In genomic region chr1:113903496-113904291, GRCh38 we compare ENCODE assay signal across 8 cellular contexts. TPM values are rescaled to one million over a fixed set of nuclear protein-coding genes. Genes with fewer than 3 reads are reported as not detected.
DNase-seq lines count a peak whose midpoint lies in the region; ATAC-seq and TF ChIP-seq lines count a peak whose summit lies in the region.

No MANE protein-coding gene starts in this region.

- H3K4me3 ChIP-seq in brain microvascular endothelial cell (ENCODE audit: low read depth, low read length) (peak overlapping the region; percentile 95), upper lobe of right lung (peak overlapping the region; percentile 76), lower leg skin (ENCODE audit: low read depth, poor library complexity, severe bottlenecking) (no peak overlapping the region)

- H3K9ac ChIP-seq in ES-I3 (ENCODE audit: low read depth, low read length), result peak overlapping the region; percentile 84; the same call in 1 of the 2 replicates

- no peak for TF ChIP-seq POLR2A in lower leg skin (IDR thresholded peaks at IDR 0.05)

- no peaks in the 10 kb centered on the region for H3K9me3 Mint-ChIP-seq in mesothelial cell of epicardium

- peak overlapping the region; percentile 98 for H3K27ac Mint-ChIP-seq in mesothelial cell of epicardium

- WGBS in lower leg skin, 2 donors, result 24 to 27% methylated on average over 7 of the region's 7 CpGs

- ATAC-seq in upper lobe of right lung, result no peak

- H3K27me3 Mint-ChIP-seq in mesothelial cell of epicardium (ENCODE audit: low read depth), result no peaks in the 10 kb centered on the region

- peaks cover 7% of the 10 kb centered on the region for H3K36me3 Mint-ChIP-seq in mesothelial cell of epicardium

- DNase-seq in MV-4-11 (lab: John Stamatoyannopoulos, UW) (peak; percentile 14), brain microvascular endothelial cell (no peak), mesothelial cell of epicardium (ENCODE audit: low spot score in 2 of 2, unreplicated experiment in 2 of 2) (no peak), upper lobe of right lung (no peak), NCI-H2029 treated with DMSO at 0.1 percent for 48 hours (lab: John Stamatoyannopoulos, UW) (no peak), DMS114 treated with DMSO at 0.1 percent for 48 hours (lab: John Stamatoyannopoulos, UW; ENCODE audit: unreplicated experiment) (no peak), lower leg skin (ENCODE audit: low spot score in 2 of 2) (no peak)

- TF ChIP-seq CTCF in brain microvascular endothelial cell (IDR thresholded peaks at IDR 0.05; ENCODE audit: low read depth, low read length, missing control alignments), result no peak
- no peak for TF ChIP-seq CTCF in mesothelial cell of epicardium (IDR thresholded peaks at IDR 0.05; ENCODE audit: unreplicated experiment)
- no peak for TF ChIP-seq CTCF in upper lobe of right lung (IDR thresholded peaks at IDR 0.05)
- no peak for TF ChIP-seq CTCF in lower leg skin (IDR thresholded peaks at IDR 0.05)

- H3K4me1 ChIP-seq in ES-I3 (ENCODE audit: insufficient read depth, low read length) (peaks cover 3% of the 10 kb centered on the region), upper lobe of right lung (peaks cover 10% of the 10 kb centered on the region)

- no peaks in the 10 kb centered on the region for H3K9me3 ChIP-seq in ES-I3 (ENCODE audit: control insufficient read depth, insufficient read depth, low read length)
- H3K9me3 ChIP-seq in upper lobe of right lung, result no peaks in the 10 kb centered on the region

- peaks cover 13% of the 10 kb centered on the region for H3K4me1 Mint-ChIP-seq in mesothelial cell of epicardium

- intact Hi-C loops in upper lobe of right lung (cut with DNase I), result no loop called here
- intact Hi-C loops in lower leg skin (cut with DNase I; ENCODE audit: low total_unique reads), result loop anchor here (10.0 kb wide), 1 partner anchor 69 kb away; no protein-coding TSS in a partner anchor

- H3K27ac ChIP-seq in brain microvascular endothelial cell, result peak overlapping the region; percentile 78
- H3K27ac ChIP-seq in upper lobe of right lung, result peak overlapping the region; percentile 88

- H3K27me3 ChIP-seq in brain microvascular endothelial cell (replicated peaks) (no peaks in the 10 kb centered on the region), upper lobe of right lung (no peaks in the 10 kb centered on the region)

- in situ Hi-C loops in brain microvascular endothelial cell (cut with HindIII; ENCODE audit: low pct_ligation_motif_present, low sequenced_read_pairs), result no loop called here

- H3K36me3 ChIP-seq in ES-I3 (ENCODE audit: insufficient read depth, low read length), result peaks cover 14% of the 10 kb centered on the region
- H3K36me3 ChIP-seq in brain microvascular endothelial cell (replicated peaks), result peaks cover 10% of the 10 kb centered on the region
- H3K36me3 ChIP-seq in upper lobe of right lung, result peaks cover 31% of the 10 kb centered on the region

- H3K4me3 Mint-ChIP-seq in mesothelial cell of epicardium, result peak overlapping the region; percentile 91

RNA-seq across cellular contexts. Expression of gene AP4B1, which starts 0.9 kb away (rescaled TPM):
- 26.8 to 31.6 TPM (median 31.6 TPM) in 3 replicates for total RNA-seq in mesothelial cell of epicardium
- total RNA-seq in upper lobe of right lung, result 16.1 TPM
- 10 to 100 TPM in 1 of 4 donors, 1 to 10 TPM in 3; 5.3 to 19.1 (median 5.9) TPM for total RNA-seq in lower leg skin

RNA-seq across cellular contexts. Expression of gene DCLRE1B, which starts 1.4 kb away (rescaled TPM):
- total RNA-seq in mesothelial cell of epicardium, result 8.1 to 10.0 TPM (median 9.5 TPM) in 3 replicates
- total RNA-seq in upper lobe of right lung, result 6.6 TPM
- 1 to 10 TPM; 2.1 to 4.4 (median 3.5) TPM for total RNA-seq in lower leg skin

RNA-seq across cellular contexts. Expression of gene BCL2L15, which starts 16.3 kb away (rescaled TPM):
- 0.27 to 1.1 TPM (median 0.55 TPM) in 3 replicates for total RNA-seq in mesothelial cell of epicardium
- 1.8 TPM for total RNA-seq in upper lobe of right lung
- 10 to 100 TPM in 1 of 4 donors, 1 to 10 TPM in 1, under 1 TPM in 1, not detected in 1; 0.17 to 86.4 (median 1.4) TPM for total RNA-seq in lower leg skin

RNA-seq across cellular contexts. Expression of gene HIPK1, which starts 25.4 kb away (rescaled TPM):
- total RNA-seq in mesothelial cell of epicardium (43.6 to 44.5 TPM (median 43.9 TPM) in 3 replicates), upper lobe of right lung (77.8 TPM), lower leg skin (10 to 100 TPM; 47.6 to 58.3 (median 54.5) TPM)

RNA-seq across cellular contexts. Expression of gene PTPN22, which starts 32.2 kb away (rescaled TPM):
- total RNA-seq in mesothelial cell of epicardium, result 0.11 TPM in 1 of 3 replicates, not detected in the others
- 12.2 TPM for total RNA-seq in upper lobe of right lung
- 1 to 10 TPM in 1 of 4 donors, under 1 TPM in 3; 0.56 to 2.3 (median 0.75) TPM for total RNA-seq in lower leg skin
